ENCODE assay signal across 1 cellular context in genomic region chr3:72847751-72848702, GRCh38.
TF ChIP-seq lines count a peak whose summit lies in the region.

Gene SHQ1, minus strand, starts transcription at chr3:72848445. Its CDS starts 105 bp downstream, at chr3:72848340.

TF ChIP-seq in HepG2, 621 proteins besides CTCF, POLR2A, EP300 and RAD21 (continued from another document and continues in another):
- TF ChIP-seq HINFP (CRISPR knock-in tag; IDR thresholded peaks at IDR 0.05; ENCODE audit: low read depth) (peak; percentile 84; the same call in 1 of the 2 replicates), ZNF792 (CRISPR knock-in tag; IDR thresholded peaks at IDR 0.05) (peak; percentile 36; the same call in 1 of the 2 replicates), PAX8 (CRISPR knock-in tag; IDR thresholded peaks at IDR 0.05; ENCODE audit: borderline replicate concordance) (no peak), ZNF773 (CRISPR knock-in tag; IDR thresholded peaks at IDR 0.05; ENCODE audit: borderline replicate concordance) (peak; percentile 86; the same call in 1 of the 2 replicates), ZNF136 (CRISPR knock-in tag; IDR thresholded peaks at IDR 0.05; ENCODE audit: low read depth) (no peak; the same call in 1 of the 2 replicates), ZNF879 (CRISPR knock-in tag; IDR thresholded peaks at IDR 0.05) (peak; percentile 43; the same call in 1 of the 2 replicates), ZHX1 (CRISPR knock-in tag; IDR thresholded peaks at IDR 0.05; ENCODE audit: low read depth) (0 out of 2 replicates have a peak, but pooled peaks have one; percentile 23), GATAD2A (CRISPR knock-in tag; IDR thresholded peaks at IDR 0.05) (peak; percentile 59), ZNF850 (CRISPR knock-in tag; conservative IDR thresholded peaks at IDR 0.05) (no peak), SNAI1 (CRISPR knock-in tag; IDR thresholded peaks at IDR 0.05; ENCODE audit: borderline replicate concordance) (no peak), ZNF790 (CRISPR knock-in tag; IDR thresholded peaks at IDR 0.05; ENCODE audit: borderline replicate concordance) (peak; percentile 83), SAFB2 (CRISPR knock-in tag; IDR thresholded peaks at IDR 0.05; ENCODE audit: borderline replicate concordance, low read depth) (peak; percentile 75; the same call in 1 of the 2 replicates), ZNF749 (CRISPR knock-in tag; IDR thresholded peaks at IDR 0.05; ENCODE audit: borderline replicate concordance) (0 out of 2 replicates have a peak, but pooled peaks have one; percentile 28), MATR3 (CRISPR knock-in tag; IDR thresholded peaks at IDR 0.05) (no peak), KDM3A (CRISPR knock-in tag; IDR thresholded peaks at IDR 0.05; ENCODE audit: low read depth) (peak; percentile 83; the same call in 1 of the 2 replicates), ZNF703 (CRISPR knock-in tag; IDR thresholded peaks at IDR 0.05; ENCODE audit: borderline replicate concordance) (peak; percentile 58; the same call in 1 of the 2 replicates), IRF2 (CRISPR knock-in tag; IDR thresholded peaks at IDR 0.05) (no peak), KDM2A (CRISPR knock-in tag; IDR thresholded peaks at IDR 0.05; ENCODE audit: borderline replicate concordance, low read depth) (peak; percentile 89), MTF2 (CRISPR knock-in tag; IDR thresholded peaks at IDR 0.05; ENCODE audit: borderline replicate concordance) (no peak), HNRNPK (IDR thresholded peaks at IDR 0.05; ENCODE audit: low read depth, low read length, poor library complexity, severe bottlenecking) (no peak), DR1 (CRISPR knock-in tag; IDR thresholded peaks at IDR 0.05) (0 out of 2 replicates have a peak, but pooled peaks have one; percentile 18), HIVEP1 (CRISPR knock-in tag; IDR thresholded peaks at IDR 0.05) (peak; percentile 55; the same call in 1 of the 2 replicates), SP4 (CRISPR knock-in tag; IDR thresholded peaks at IDR 0.05) (peak; percentile 21; the same call in 1 of the 2 replicates), ZNF441 (CRISPR knock-in tag; IDR thresholded peaks at IDR 0.05; ENCODE audit: borderline replicate concordance) (peak; percentile 77), PAF1 (CRISPR knock-in tag; IDR thresholded peaks at IDR 0.05) (no peak), GZF1 (CRISPR knock-in tag; IDR thresholded peaks at IDR 0.05) (peak; percentile 91), ELF4 (CRISPR knock-in tag; IDR thresholded peaks at IDR 0.05; ENCODE audit: borderline replicate concordance) (peak; percentile 72; the same call in 1 of the 2 replicates), PBX2 (CRISPR knock-in tag; IDR thresholded peaks at IDR 0.05) (no peak), NFE2 (CRISPR knock-in tag; IDR thresholded peaks at IDR 0.05) (no peak), ZNF205 (CRISPR knock-in tag; IDR thresholded peaks at IDR 0.05) (peak; percentile 72; the same call in 1 of the 2 replicates), ZNF891 (CRISPR knock-in tag; IDR thresholded peaks at IDR 0.05) (peak; percentile 59; the same call in 1 of the 2 replicates), LBX2 (CRISPR knock-in tag; IDR thresholded peaks at IDR 0.05; ENCODE audit: borderline replicate concordance) (peak; percentile 75; the same call in 1 of the 2 replicates), CEBPZ (IDR thresholded peaks at IDR 0.05; ENCODE audit: low read length) (no peak), NR2F6 (IDR thresholded peaks at IDR 0.05) (no peak), NR2F6 (CRISPR knock-in tag; IDR thresholded peaks at IDR 0.05) (no peak), ZNF138 (CRISPR knock-in tag; IDR thresholded peaks at IDR 0.05; ENCODE audit: low read depth) (0 out of 2 replicates have a peak, but pooled peaks have one; percentile 72), FOSL1 (CRISPR knock-in tag; IDR thresholded peaks at IDR 0.05; ENCODE audit: borderline replicate concordance) (0 out of 2 replicates have a peak, but pooled peaks have one; percentile 11), NKX3-1 (CRISPR knock-in tag; IDR thresholded peaks at IDR 0.05) (0 out of 2 replicates have a peak, but pooled peaks have one; percentile 77), RXRB (CRISPR knock-in tag; IDR thresholded peaks at IDR 0.05; ENCODE audit: borderline replicate concordance) (peak; percentile 47; the same call in 1 of the 2 replicates), ATF4 (CRISPR knock-in tag; IDR thresholded peaks at IDR 0.05) (no peak), SOX5 (CRISPR knock-in tag; IDR thresholded peaks at IDR 0.05; ENCODE audit: borderline replicate concordance) (peak; percentile 39), NFE2L2 (IDR thresholded peaks at IDR 0.05; ENCODE audit: low read length) (no peak), DZIP1 (CRISPR knock-in tag; IDR thresholded peaks at IDR 0.05) (0 out of 2 replicates have a peak, but pooled peaks have one; percentile 76), NONO (IDR thresholded peaks at IDR 0.05) (no peak), NONO (CRISPR knock-in tag; conservative IDR thresholded peaks at IDR 0.05) (peak; percentile 81), ZMYM3 (CRISPR knock-in tag; IDR thresholded peaks at IDR 0.05) (no peak; the same call in 1 of the 2 replicates), RFX5 (IDR thresholded peaks at IDR 0.05; ENCODE audit: low read depth, low read length) (0 out of 2 replicates have a peak, but pooled peaks have one; percentile 24), ZNF3 (CRISPR knock-in tag; IDR thresholded peaks at IDR 0.05) (no peak), SMYD3 (CRISPR knock-in tag; IDR thresholded peaks at IDR 0.05) (peak; percentile 74; the same call in 1 of the 2 replicates), ZEB1 (IDR thresholded peaks at IDR 0.05; ENCODE audit: insufficient replicate concordance, low read depth) (no peak), EED (CRISPR knock-in tag; IDR thresholded peaks at IDR 0.05) (peak; percentile 67; the same call in 1 of the 2 replicates), ZFP36 (IDR thresholded peaks at IDR 0.05; ENCODE audit: borderline replicate concordance, low read depth, low read length, partially characterized antibody) (no peak)
